In the genomic region with DNA sequence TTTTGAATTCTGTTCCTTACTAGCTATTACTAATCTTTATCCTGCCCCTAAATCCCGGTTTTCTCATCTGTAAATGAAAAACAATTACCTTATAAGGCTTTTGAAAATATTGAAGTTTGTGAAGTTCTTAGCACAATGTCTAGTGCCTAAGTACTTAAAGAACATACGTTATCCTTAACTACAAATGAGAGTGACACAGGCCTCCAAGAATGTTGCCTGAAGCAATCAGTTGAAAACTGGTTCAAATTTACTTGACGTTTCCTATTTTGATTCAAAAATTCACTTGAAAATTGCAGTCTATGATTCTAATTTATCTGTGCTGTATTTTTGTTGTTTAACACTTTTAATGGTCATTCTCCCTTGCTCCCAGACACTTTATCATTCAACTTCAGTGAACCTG, we compare ENCODE assay signal across 17 cellular contexts. TPM values are rescaled to one million over a fixed set of nuclear protein-coding genes. Genes with fewer than 3 reads are reported as not detected.
DNase-seq lines count a peak whose midpoint lies in the region; ATAC-seq and TF ChIP-seq lines count a peak whose summit lies in the region.
"Had no signal": no experiment of that assay in that cellular context is flagged by ENCODE, and none has a peak within 500 bp of the region (broad histone marks: within the 10 kb centered on the region; RNA-seq: fewer than 3 reads in every experiment).

No MANE protein-coding gene starts in this region.

- ATAC-seq in foreskin keratinocyte = peak; percentile 53
- no peak for ATAC-seq in HG03565 (IDR thresholded peaks at IDR 0.05; ENCODE audit: unreplicated experiment)
- ATAC-seq: activated CD8-positive, alpha-beta memory T cell treated with anti-CD3 and anti-CD28 coated beads, Interleukin-2, amount 10 ng/mL, durations not matched to agents 7 days and 5 days; activated naive CD4-positive, alpha-beta T cell treated with anti-CD3 and anti-CD28 coated beads, Interleukin-2, amount 50 U/mL, for 72 hours had no signal

- H3K4me3 ChIP-seq in AG10803 (ENCODE audit: low read length) (no peak overlapping the region), astrocyte of the spinal cord (ENCODE audit: low read depth, low read length) (no peak overlapping the region)
- H3K4me3 ChIP-seq: esophagus muscularis mucosa, prostate gland, tibial artery had no signal

- H3K27ac ChIP-seq in foreskin keratinocyte = no peak overlapping the region
- H3K27ac ChIP-seq: esophagus muscularis mucosa, prostate gland, tibial artery, WERI-Rb-1 had no signal

- TF ChIP-seq CTCF in AG10803 (conservative IDR thresholded peaks at IDR 0.05; ENCODE audit: low read length) = no peak
- no peak for TF ChIP-seq CTCF in astrocyte of the spinal cord (IDR thresholded peaks at IDR 0.05; ENCODE audit: low read depth, low read length)
- TF ChIP-seq CTCF in foreskin keratinocyte (conservative IDR thresholded peaks at IDR 0.05) = no peak

- DNase-seq in AG10803 (ENCODE audit: low read depth) (peak; percentile 45), HPDE6-E6E7 (ENCODE audit: extremely low spot score) (peak; percentile 34), astrocyte of the spinal cord (ENCODE audit: low read depth, low spot score) (peak; percentile 11), foreskin keratinocyte (peak; percentile 49 to 72), kidney tubule cell (ENCODE audit: low spot score) (no peak), HCEC 1CT (no peak)
- DNase-seq in stimulated activated CD8-positive, alpha-beta memory T cell treated with anti-CD3 and anti-CD28 coated beads, Interleukin-4, amount 100 ng/mL, for 48 hours = no peak
- DNase-seq: activated CD8-positive, alpha-beta memory T cell treated with anti-CD3 and anti-CD28 coated beads, Interleukin-2, amount 10 ng/mL, durations not matched to agents 7 days and 5 days; DMS153; NCI-H1105; NCI-H2227 treated with DMSO at 0.1 percent for 48 hours; tibial artery; WERI-Rb-1 had no signal

- in situ Hi-C loops in astrocyte of the spinal cord (cut with HindIII; ENCODE audit: low sequenced_read_pairs) = no loop called here

- H3K4me1 ChIP-seq in foreskin keratinocyte = peaks cover 15% of the 10 kb centered on the region
- H3K4me1 ChIP-seq: prostate gland had no signal

- no peaks in the 10 kb centered on the region for H3K27me3 ChIP-seq in foreskin keratinocyte
- H3K27me3 ChIP-seq: esophagus muscularis mucosa, tibial artery had no signal

RNA-seq across cellular contexts. Expression of gene SENP7, which starts 3.2 kb away (rescaled TPM):
- 6.0 and 6.4 TPM in 2 replicates for total RNA-seq in foreskin keratinocyte
- 0.92 and 1.3 TPM in 2 replicates for polyA plus RNA-seq in foreskin keratinocyte

RNA-seq across cellular contexts. Expression of gene TRMT10C, which starts 51.9 kb away (rescaled TPM):
- 29.6 and 30.9 TPM in 2 replicates for total RNA-seq in foreskin keratinocyte
- 25.1 and 28.1 TPM in 2 replicates for polyA plus RNA-seq in foreskin keratinocyte

Comparison
In these comparisons a context has a peak if more than half of its experiments do, and no peak if none do; other contexts are left out.
1. DNase-seq: peak in AG10803 (single experiment), HPDE6-E6E7 (single experiment), astrocyte of the spinal cord (single experiment) and foreskin keratinocyte (2 of 2); none in kidney tubule cell (single experiment), stimulated activated CD8-positive, alpha-beta memory T cell treated with anti-CD3 and anti-CD28 coated beads, Interleukin-4, amount 100 ng/mL, for 48 hours (single experiment) and HCEC 1CT (single experiment).